8 cellular contexts compared by ENCODE assay signal in the genomic region with DNA sequence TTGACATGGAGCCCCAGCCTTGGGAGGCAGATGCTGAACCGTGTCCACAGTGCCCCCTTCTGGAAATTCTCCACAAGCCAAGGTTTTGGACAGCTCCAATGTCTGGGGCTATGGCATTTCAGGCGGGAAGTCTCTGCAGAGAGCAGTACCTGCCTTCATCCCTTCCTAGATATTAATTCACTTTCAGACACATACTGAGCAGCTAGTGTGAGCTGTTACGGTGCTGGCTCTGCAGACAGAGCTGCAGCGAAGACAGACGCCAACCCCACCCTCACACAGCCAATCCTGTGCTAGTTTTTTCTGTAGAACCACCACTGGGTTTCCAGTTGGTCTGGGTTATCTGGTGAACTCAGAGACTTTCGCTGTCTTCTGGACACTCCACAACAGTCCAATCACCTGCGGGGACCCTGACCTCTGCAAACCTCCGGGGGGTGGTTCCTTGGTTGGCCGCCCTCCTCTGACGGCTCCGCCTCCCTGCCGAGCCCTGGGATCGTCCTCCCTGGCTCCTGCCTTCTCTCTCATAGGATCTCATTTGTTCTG. TPM values are rescaled to one million over a fixed set of nuclear protein-coding genes. Genes with fewer than 3 reads are reported as not detected.
DNase-seq lines count a peak whose midpoint lies in the region; ATAC-seq and TF ChIP-seq lines count a peak whose summit lies in the region.

No MANE protein-coding gene starts in this region.

- H3K4me3 ChIP-seq in HUES6 (ENCODE audit: low read depth, low read length) (peak overlapping the region; percentile 14; the same call in 1 of the 2 replicates), Panc1 (ENCODE audit: low read depth in 2 of 2, low read length in 2 of 2) (peak overlapping the region in 1 of 2 experiments; percentile 29; a peak in 2 of 4 replicates), fibroblast of the aortic adventitia (ENCODE audit: low read depth, low read length) (no peak overlapping the region), transverse colon (no peak overlapping the region)

- peak; percentile 73 for DNase-seq in COLO668 (lab: John Stamatoyannopoulos, UW; ENCODE audit: unreplicated experiment)
- peak; percentile 35 for DNase-seq in Panc1 (ENCODE audit: low read depth, low spot score)
- peak; percentile 73 to 74 for DNase-seq in activated T-cell treated with anti-CD3 and anti-CD28 coated beads, Interleukin-2, amount 50 U/mL, for 72 hours
- DNase-seq in fibroblast of the aortic adventitia (ENCODE audit: low read depth), result peak; percentile 58
- DNase-seq in neural crest cell (ENCODE audit: low read depth, low spot score), result peak; percentile 64
- DNase-seq in transverse colon, result peak; percentile 84

- H3K9me3 Mint-ChIP-seq in activated T-cell treated with anti-CD3 and anti-CD28 coated beads, Interleukin-2, amount 50 U/mL, for 72 hours, result no peaks in the 10 kb centered on the region
- no peaks in the 10 kb centered on the region for H3K9me3 Mint-ChIP-seq in neural crest cell

- H3K4me1 ChIP-seq in HUES6 (ENCODE audit: control insufficient read depth, insufficient read depth, low read length) (peaks cover 6% of the 10 kb centered on the region; the same call in 1 of the 2 replicates), Panc1 (ENCODE audit: control insufficient read depth, insufficient read depth, low read length) (0 out of 2 replicates have a peak, but pooled peaks cover 3% of the 10 kb centered on the region), transverse colon (peaks cover 0 to 18% (median 6%) of the 10 kb centered on the region in 4 donors)

- in situ Hi-C loops in Panc1 (cut with HindIII; ENCODE audit: low pct_unique_long_range_greater_than_20kb, low sequenced_read_pairs), result no loop called here
- in situ Hi-C loops in transverse colon (cut with MboI; ENCODE audit: low pct_ligation_motif_present in 1 of 4, low pct_unique_long_range_greater_than_20kb in 1 of 4, low sequenced_read_pairs in 3 of 4), result loop anchor here in 1 of 4 donors (10.0 kb wide), 1 partner anchor 234 kb away; a partner anchor contains a TSS

- no peak overlapping the region for H3K27ac Mint-ChIP-seq in activated T-cell treated with anti-CD3 and anti-CD28 coated beads, Interleukin-2, amount 50 U/mL, for 72 hours
- H3K27ac Mint-ChIP-seq in neural crest cell (ENCODE audit: unreplicated experiment), result no peak overlapping the region

- 0 to 8% methylated on average over 1 to 13 of the region's 13 CpGs for WGBS in transverse colon (ENCODE audit: low coverage in 1 of 2), 2 donors

- TF ChIP-seq POLR2A in transverse colon (IDR thresholded peaks at IDR 0.05), result no peak

- peak; percentile 82 for TF ChIP-seq CTCF in Panc1 (IDR thresholded peaks at IDR 0.05)
- TF ChIP-seq CTCF in fibroblast of the aortic adventitia (IDR thresholded peaks at IDR 0.05; ENCODE audit: insufficient read depth, low read length), result peak; percentile 66
- peak; percentile 70 for TF ChIP-seq CTCF in neural crest cell (conservative IDR thresholded peaks at IDR 0.05)
- peak; percentile 56 to 72 (median 58) for TF ChIP-seq CTCF in transverse colon (IDR thresholded peaks at IDR 0.05)

- no peaks in the 10 kb centered on the region for H3K27me3 Mint-ChIP-seq in activated T-cell treated with anti-CD3 and anti-CD28 coated beads, Interleukin-2, amount 50 U/mL, for 72 hours (ENCODE audit: low read depth)
- peaks cover 2% of the 10 kb centered on the region for H3K27me3 Mint-ChIP-seq in neural crest cell (ENCODE audit: low read depth)

- H3K4me1 Mint-ChIP-seq in activated T-cell treated with anti-CD3 and anti-CD28 coated beads, Interleukin-2, amount 50 U/mL, for 72 hours (ENCODE audit: low read depth), result peaks cover 6% of the 10 kb centered on the region
- H3K4me1 Mint-ChIP-seq in neural crest cell, result peaks cover 14% of the 10 kb centered on the region

- CTCF ChIA-PET in Panc1 (lab: Charles Lee), result interaction anchor here (0.6 to 0.7 kb wide), 3 partner anchors 32 to 163 kb away, joined by 3 read pairs; no protein-coding TSS in a partner anchor

- no peaks in the 10 kb centered on the region for H3K36me3 Mint-ChIP-seq in activated T-cell treated with anti-CD3 and anti-CD28 coated beads, Interleukin-2, amount 50 U/mL, for 72 hours (ENCODE audit: insufficient read depth in 2 of 2)
- no peaks in the 10 kb centered on the region for H3K36me3 Mint-ChIP-seq in neural crest cell (ENCODE audit: low read depth)

- no peaks in the 10 kb centered on the region for H3K9me3 ChIP-seq in HUES6 (ENCODE audit: control insufficient read depth, insufficient read depth, low read depth, low read length)
- H3K9me3 ChIP-seq in Panc1 (ENCODE audit: control insufficient read depth, insufficient read depth, low read depth, low read length), result no peaks in the 10 kb centered on the region
- no peaks in the 10 kb centered on the region for H3K9me3 ChIP-seq in transverse colon

- no peaks in the 10 kb centered on the region for H3K27me3 ChIP-seq in HUES6 (ENCODE audit: control insufficient read depth, insufficient read depth, low read length)
- H3K27me3 ChIP-seq in Panc1 (ENCODE audit: control insufficient read depth, insufficient read depth, low read length), result no peaks in the 10 kb centered on the region
- H3K27me3 ChIP-seq in transverse colon, result no peaks in the 10 kb centered on the region

- H3K9ac ChIP-seq in HUES6 (ENCODE audit: low read length), result peak overlapping the region; percentile 5

- H3K27ac ChIP-seq in HUES6 (ENCODE audit: low read depth, low read length) (no peak overlapping the region), Panc1 (ENCODE audit: low read length) (no peak overlapping the region), transverse colon (peak overlapping the region in 1 of 4 donors; percentile 58)

- H3K36me3 ChIP-seq in HUES6 (ENCODE audit: control insufficient read depth, insufficient read depth, low read length) (peaks cover 7% of the 10 kb centered on the region), Panc1 (ENCODE audit: control insufficient read depth, insufficient read depth, low read length) (no peaks in the 10 kb centered on the region), transverse colon (no peaks in the 10 kb centered on the region)

- ATAC-seq in Panc1 (peak; percentile 96), HG03097 (IDR thresholded peaks at IDR 0.05; ENCODE audit: low FRiP score, unreplicated experiment) (no peak)
- ATAC-seq in activated T-cell treated with anti-CD3 and anti-CD28 coated beads, Interleukin-2, amount 50 U/mL, for 72 hours (replicated peaks in 1 of 2), result peak; percentile 81 to 86

- BruUV-seq in Panc1 (replicated peaks; lab: Mats Ljungman, UMichigan), result no TSS peak

- no peak overlapping the region for H3K4me3 Mint-ChIP-seq in activated T-cell treated with anti-CD3 and anti-CD28 coated beads, Interleukin-2, amount 50 U/mL, for 72 hours
- H3K4me3 Mint-ChIP-seq in neural crest cell, result peak overlapping the region; percentile 28

- no peak for TF ChIP-seq EP300 in transverse colon (IDR thresholded peaks at IDR 0.05; ENCODE audit: low read depth)

- POLR2A ChIA-PET in Panc1 (lab: Charles Lee), result no interaction called here

- intact Hi-C loops in Panc1 (cut with micrococcal nuclease; ENCODE audit: unreplicated experiment), result no loop called here
- intact Hi-C loops in transverse colon (cut with DNase I; ENCODE audit: low total_unique reads), result no loop called here

RNA-seq across cellular contexts. Expression of a gene that starts 9.1 kb away (rescaled TPM):
- total RNA-seq in Panc1 (2021; ENCODE audit: unreplicated experiment) (54.2 TPM), fibroblast of the aortic adventitia (ENCODE audit: low replicate concordance) (21.4 and 50.6 TPM in 2 replicates), neural crest cell (76.6 and 82.9 TPM in 2 replicates), transverse colon (100 to 1,000 TPM in 1 of 4 donors, 10 to 100 TPM in 3; 54.0 to 119 (median 79.9) TPM)
- 46.0 TPM for polyA plus RNA-seq in Panc1 (2012; ENCODE audit: insufficient read length)
- 10 to 100 TPM; 64.8 to 64.9 TPM for total RNA-seq in activated T-cell treated with anti-CD3 and anti-CD28 coated beads, Interleukin-2, amount 50 U/mL, for 72 hours

RNA-seq across cellular contexts. Expression of a gene that starts 9.6 kb away (rescaled TPM):
- 55.6 TPM for total RNA-seq in Panc1 (2021; ENCODE audit: unreplicated experiment)
- 44.9 TPM for polyA plus RNA-seq in Panc1 (2012; ENCODE audit: insufficient read length)
- total RNA-seq in activated T-cell treated with anti-CD3 and anti-CD28 coated beads, Interleukin-2, amount 50 U/mL, for 72 hours, result 100 to 1,000 TPM; 120 to 141 TPM
- total RNA-seq in fibroblast of the aortic adventitia (ENCODE audit: low replicate concordance), result 30.9 and 49.1 TPM in 2 replicates
- total RNA-seq in neural crest cell, result 114 and 116 TPM in 2 replicates
- total RNA-seq in transverse colon, result 10 to 100 TPM; 26.5 to 64.7 (median 41.6) TPM

RNA-seq across cellular contexts. Expression of a gene that starts 11.7 kb away (rescaled TPM):
- 0.23 TPM for total RNA-seq in Panc1 (2021; ENCODE audit: unreplicated experiment)
- polyA plus RNA-seq in Panc1 (2012; ENCODE audit: insufficient read length), result 0.33 TPM
- 1 to 10 TPM; 3.4 to 5.2 TPM for total RNA-seq in activated T-cell treated with anti-CD3 and anti-CD28 coated beads, Interleukin-2, amount 50 U/mL, for 72 hours
- total RNA-seq in fibroblast of the aortic adventitia (ENCODE audit: low replicate concordance), result not detected in 2 replicates
- total RNA-seq in neural crest cell, result 0.30 and 0.35 TPM in 2 replicates
- not detected for total RNA-seq in transverse colon

RNA-seq across cellular contexts. Expression of a gene that starts 17.0 kb away (rescaled TPM):
- total RNA-seq in Panc1 (2021; ENCODE audit: unreplicated experiment) (3.9 TPM), fibroblast of the aortic adventitia (ENCODE audit: low replicate concordance) (2.5 and 8.0 TPM in 2 replicates), neural crest cell (1.7 TPM in 2 replicates), transverse colon (1 to 10 TPM in 3 of 4 donors, under 1 TPM in 1; 0.75 to 5.4 (median 1.2) TPM)
- polyA plus RNA-seq in Panc1 (2012; ENCODE audit: insufficient read length), result 9.3 TPM
- 10 to 100 TPM; 25.5 to 28.8 TPM for total RNA-seq in activated T-cell treated with anti-CD3 and anti-CD28 coated beads, Interleukin-2, amount 50 U/mL, for 72 hours

RNA-seq across cellular contexts. Expression of a gene that starts 23.6 kb away (rescaled TPM):
- total RNA-seq in Panc1 (2021; ENCODE audit: unreplicated experiment) (59.2 TPM), fibroblast of the aortic adventitia (ENCODE audit: low replicate concordance) (70.9 and 76.1 TPM in 2 replicates), neural crest cell (116 and 130 TPM in 2 replicates), transverse colon (100 to 1,000 TPM in 2 of 4 donors, 10 to 100 TPM in 2; 59.9 to 241 (median 108) TPM)
- polyA plus RNA-seq in Panc1 (2012; ENCODE audit: insufficient read length), result 52.8 TPM
- 100 to 1,000 TPM; 108 to 114 TPM for total RNA-seq in activated T-cell treated with anti-CD3 and anti-CD28 coated beads, Interleukin-2, amount 50 U/mL, for 72 hours
